ENCODE assay signal across 1 cellular context in the genomic region with DNA sequence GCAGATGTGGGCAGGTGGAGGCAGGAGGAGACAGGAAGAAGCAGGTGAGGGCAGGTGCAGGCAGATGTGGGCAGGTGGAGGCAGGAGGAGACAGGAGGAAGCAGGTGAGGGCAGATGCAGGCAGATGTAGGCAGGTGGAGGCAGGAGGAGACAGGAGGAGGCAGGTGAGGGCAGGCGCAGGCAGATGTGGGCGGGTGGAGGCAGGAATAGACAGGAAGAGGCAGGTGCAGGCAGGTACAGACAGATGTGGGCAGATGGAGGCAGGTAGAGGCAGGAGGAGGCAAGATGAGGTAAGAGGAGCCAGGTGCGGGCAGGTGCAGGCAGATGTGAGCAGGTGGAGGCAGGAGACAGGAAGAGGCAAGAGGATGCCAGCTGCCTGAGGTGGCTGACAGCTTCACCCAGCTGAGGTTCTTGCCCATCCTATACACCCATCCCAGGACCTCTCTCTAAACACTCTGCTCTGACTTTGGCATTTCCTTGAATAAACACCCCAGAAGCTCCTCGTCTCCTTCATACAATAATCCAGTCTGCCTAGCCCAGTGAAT.
TF ChIP-seq lines count a peak whose summit lies in the region.

No MANE protein-coding gene starts in this region.

TF ChIP-seq in HCT116, 20 proteins besides CTCF, POLR2A, EP300 and RAD21 (continued from another document):
- TF ChIP-seq ATF3 (IDR thresholded peaks at IDR 0.05) (no peak), SIN3A (IDR thresholded peaks at IDR 0.05; ENCODE audit: low read depth) (no peak), EGR1 (IDR thresholded peaks at IDR 0.05; ENCODE audit: low read depth) (no peak), TCF7L2 (IDR thresholded peaks at IDR 0.05; ENCODE audit: borderline replicate concordance, extremely low read depth, insufficient read depth, insufficient read length) (no peak), EZH2 (IDR thresholded peaks at IDR 0.05) (no peak)
- TF ChIP-seq, protein P1, sequence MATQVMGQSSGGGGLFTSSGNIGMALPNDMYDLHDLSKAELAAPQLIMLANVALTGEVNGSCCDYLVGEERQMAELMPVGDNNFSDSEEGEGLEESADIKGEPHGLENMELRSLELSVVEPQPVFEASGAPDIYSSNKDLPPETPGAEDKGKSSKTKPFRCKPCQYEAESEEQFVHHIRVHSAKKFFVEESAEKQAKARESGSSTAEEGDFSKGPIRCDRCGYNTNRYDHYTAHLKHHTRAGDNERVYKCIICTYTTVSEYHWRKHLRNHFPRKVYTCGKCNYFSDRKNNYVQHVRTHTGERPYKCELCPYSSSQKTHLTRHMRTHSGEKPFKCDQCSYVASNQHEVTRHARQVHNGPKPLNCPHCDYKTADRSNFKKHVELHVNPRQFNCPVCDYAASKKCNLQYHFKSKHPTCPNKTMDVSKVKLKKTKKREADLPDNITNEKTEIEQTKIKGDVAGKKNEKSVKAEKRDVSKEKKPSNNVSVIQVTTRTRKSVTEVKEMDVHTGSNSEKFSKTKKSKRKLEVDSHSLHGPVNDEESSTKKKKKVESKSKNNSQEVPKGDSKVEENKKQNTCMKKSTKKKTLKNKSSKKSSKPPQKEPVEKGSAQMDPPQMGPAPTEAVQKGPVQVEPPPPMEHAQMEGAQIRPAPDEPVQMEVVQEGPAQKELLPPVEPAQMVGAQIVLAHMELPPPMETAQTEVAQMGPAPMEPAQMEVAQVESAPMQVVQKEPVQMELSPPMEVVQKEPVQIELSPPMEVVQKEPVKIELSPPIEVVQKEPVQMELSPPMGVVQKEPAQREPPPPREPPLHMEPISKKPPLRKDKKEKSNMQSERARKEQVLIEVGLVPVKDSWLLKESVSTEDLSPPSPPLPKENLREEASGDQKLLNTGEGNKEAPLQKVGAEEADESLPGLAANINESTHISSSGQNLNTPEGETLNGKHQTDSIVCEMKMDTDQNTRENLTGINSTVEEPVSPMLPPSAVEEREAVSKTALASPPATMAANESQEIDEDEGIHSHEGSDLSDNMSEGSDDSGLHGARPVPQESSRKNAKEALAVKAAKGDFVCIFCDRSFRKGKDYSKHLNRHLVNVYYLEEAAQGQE (IDR thresholded peaks at IDR 0.05; ENCODE audit: low read depth), result no peak
